In genomic region chr12:120199025-120199424, GRCh38 we compare ENCODE assay signal across 9 cellular contexts. TPM values are rescaled to one million over a fixed set of nuclear protein-coding genes. Genes with fewer than 3 reads are reported as not detected.
DNase-seq lines count a peak whose midpoint lies in the region; ATAC-seq and TF ChIP-seq lines count a peak whose summit lies in the region.
"Had no signal": no experiment of that assay in that cellular context is flagged by ENCODE, and none has a peak within 500 bp of the region (broad histone marks: within the 10 kb centered on the region; RNA-seq: fewer than 3 reads in every experiment).

No MANE protein-coding gene starts in this region.

- DNase-seq in left ventricle myocardium inferior (no peak), left ventricle myocardium superior (no peak), upper lobe of left lung (no peak), superior temporal gyrus (ENCODE audit: extremely low spot score) (no peak)
- no peak for DNase-seq in activated T-helper 1 cell treated with anti-CD3 and anti-CD28 coated beads, Interleukin-12 subunit alpha, Interleukin-12 subunit beta, Interleukin-2, Interleukin-4 antibody, amounts not matched to agents 30 ng/mL and 10 ng/mL and 1 ng/mL, durations not matched to agents 14 hours and 24 hours and 36 hours (ENCODE audit: low spot score)
- DNase-seq: stimulated activated CD4-positive, alpha-beta T cell treated with anti-CD3 and anti-CD28 coated beads, Interleukin-12 subunit alpha, Interleukin-12 subunit beta, amount 100 ng/mL, for 4 hours had no signal

- H3K9ac ChIP-seq in iPS-20b (ENCODE audit: low read depth, low read length): peak overlapping the region; percentile 99

- H3K4me1 ChIP-seq in left ventricle myocardium inferior: peaks cover 64% of the 10 kb centered on the region
- 0 out of 2 replicates have a peak, but pooled peaks cover 3% of the 10 kb centered on the region for H3K4me1 ChIP-seq in iPS-20b (ENCODE audit: insufficient read depth, low read length)
- H3K4me1 ChIP-seq in upper lobe of left lung: peaks cover 20 to 41% (median 29%) of the 10 kb centered on the region in 4 donors

- no peak for TF ChIP-seq EP300 in upper lobe of left lung (IDR thresholded peaks at IDR 0.05)

- H3K4me1 Mint-ChIP-seq in activated T-helper 1 cell treated with anti-CD3 and anti-CD28 coated beads, Interleukin-12 subunit alpha, Interleukin-12 subunit beta, Interleukin-2, Interleukin-4 antibody, amounts not matched to agents 30 ng/mL and 10 ng/mL and 1 ng/mL, durations not matched to agents 14 hours and 24 hours and 36 hours (ENCODE audit: low read depth): peaks cover 50% of the 10 kb centered on the region

- peak overlapping the region; percentile 100 for H3K27ac Mint-ChIP-seq in activated T-helper 1 cell treated with anti-CD3 and anti-CD28 coated beads, Interleukin-12 subunit alpha, Interleukin-12 subunit beta, Interleukin-2, Interleukin-4 antibody, amounts not matched to agents 30 ng/mL and 10 ng/mL and 1 ng/mL, durations not matched to agents 14 hours and 24 hours and 36 hours

- no peaks in the 10 kb centered on the region for H3K27me3 Mint-ChIP-seq in activated T-helper 1 cell treated with anti-CD3 and anti-CD28 coated beads, Interleukin-12 subunit alpha, Interleukin-12 subunit beta, Interleukin-2, Interleukin-4 antibody, amounts not matched to agents 30 ng/mL and 10 ng/mL and 1 ng/mL, durations not matched to agents 14 hours and 24 hours and 36 hours (ENCODE audit: insufficient read depth)

- H3K27me3 ChIP-seq in left ventricle myocardium inferior (ENCODE audit: low read depth) (no peaks in the 10 kb centered on the region), iPS-20b (ENCODE audit: insufficient read depth, low read length) (no peaks in the 10 kb centered on the region), upper lobe of left lung (no peaks in the 10 kb centered on the region)

- peaks cover 42% of the 10 kb centered on the region for H3K36me3 ChIP-seq in left ventricle myocardium inferior
- H3K36me3 ChIP-seq in iPS-20b (ENCODE audit: insufficient read depth, low read depth, low read length): peaks cover 47% of the 10 kb centered on the region
- peaks cover 20 to 40% (median 34%) of the 10 kb centered on the region in 4 donors for H3K36me3 ChIP-seq in upper lobe of left lung

- peak overlapping the region; percentile 100 for H3K4me3 Mint-ChIP-seq in activated T-helper 1 cell treated with anti-CD3 and anti-CD28 coated beads, Interleukin-12 subunit alpha, Interleukin-12 subunit beta, Interleukin-2, Interleukin-4 antibody, amounts not matched to agents 30 ng/mL and 10 ng/mL and 1 ng/mL, durations not matched to agents 14 hours and 24 hours and 36 hours

- TF ChIP-seq POLR2A in upper lobe of left lung (IDR thresholded peaks at IDR 0.05): no peak

- intact Hi-C loops in left ventricle myocardium inferior (cut with micrococcal nuclease): no loop called here
- intact Hi-C loops in left ventricle myocardium superior (cut with micrococcal nuclease): no loop called here
- intact Hi-C loops in activated T-helper 1 cell treated with anti-CD3 and anti-CD28 coated beads, Interleukin-12 subunit alpha, Interleukin-12 subunit beta, Interleukin-2, Interleukin-4 antibody, amounts not matched to agents 30 ng/mL and 10 ng/mL and 1 ng/mL, durations not matched to agents 14 hours and 24 hours and 36 hours (cut with micrococcal nuclease): no loop called here

- H3K4me3 ChIP-seq in left ventricle myocardium inferior (peak overlapping the region; percentile 95), iPS-20b (ENCODE audit: low read length) (peak overlapping the region; percentile 100), upper lobe of left lung (peak overlapping the region in 1 of 4 donors; percentile 95)

- TF ChIP-seq CTCF in left ventricle myocardium inferior (IDR thresholded peaks at IDR 0.05; ENCODE audit: borderline replicate concordance): no peak
- no peak for TF ChIP-seq CTCF in upper lobe of left lung (IDR thresholded peaks at IDR 0.05)

- peak overlapping the region; percentile 94 for H3K27ac ChIP-seq in left ventricle myocardium inferior (replicated peaks)
- no peak overlapping the region for H3K27ac ChIP-seq in iPS-20b (ENCODE audit: low read length)
- peak overlapping the region in 3 of 4 donors; percentile 87 to 91 (median 87) for H3K27ac ChIP-seq in upper lobe of left lung

- peaks cover 51% of the 10 kb centered on the region for H3K36me3 Mint-ChIP-seq in activated T-helper 1 cell treated with anti-CD3 and anti-CD28 coated beads, Interleukin-12 subunit alpha, Interleukin-12 subunit beta, Interleukin-2, Interleukin-4 antibody, amounts not matched to agents 30 ng/mL and 10 ng/mL and 1 ng/mL, durations not matched to agents 14 hours and 24 hours and 36 hours (ENCODE audit: low read depth)

- WGBS in upper lobe of left lung, 2 donors: 75 to 94% methylated on average over 5 to 7 of the region's 7 CpGs

- H3K9me3 ChIP-seq in left ventricle myocardium inferior (replicated peaks): no peaks in the 10 kb centered on the region
- H3K9me3 ChIP-seq in iPS-20b (ENCODE audit: insufficient read depth, low read depth, low read length): no peaks in the 10 kb centered on the region
- no peaks in the 10 kb centered on the region for H3K9me3 ChIP-seq in upper lobe of left lung

- no peaks in the 10 kb centered on the region for H3K9me3 Mint-ChIP-seq in activated T-helper 1 cell treated with anti-CD3 and anti-CD28 coated beads, Interleukin-12 subunit alpha, Interleukin-12 subunit beta, Interleukin-2, Interleukin-4 antibody, amounts not matched to agents 30 ng/mL and 10 ng/mL and 1 ng/mL, durations not matched to agents 14 hours and 24 hours and 36 hours

- no peak for ATAC-seq in left ventricle myocardium superior
- no peak for ATAC-seq in upper lobe of left lung (ENCODE audit: low FRiP score in 2 of 2)
- ATAC-seq in HG03039 (IDR thresholded peaks at IDR 0.05; ENCODE audit: unreplicated experiment): no peak
- no peak for ATAC-seq in HG03432 (IDR thresholded peaks at IDR 0.05; ENCODE audit: unreplicated experiment)

RNA-seq across cellular contexts. Expression of gene RPLP0, which starts 1.9 kb away (rescaled TPM):
- 712 TPM for total RNA-seq in left ventricle myocardium inferior
- 674 TPM for total RNA-seq in left ventricle myocardium superior
- 2,459 and 2,531 TPM in 2 replicates for total RNA-seq in activated T-helper 1 cell treated with anti-CD3 and anti-CD28 coated beads, Interleukin-12 subunit alpha, Interleukin-12 subunit beta, Interleukin-2, Interleukin-4 antibody, amounts not matched to agents 30 ng/mL and 10 ng/mL and 1 ng/mL, durations not matched to agents 14 hours and 24 hours and 36 hours
- total RNA-seq in upper lobe of left lung: 1,000 to 10,000 TPM; 1,008 to 2,508 (median 1,628) TPM

RNA-seq across cellular contexts. Expression of gene GCN1, which starts 4.5 kb away (rescaled TPM):
- total RNA-seq in left ventricle myocardium inferior: 36.0 TPM
- 33.3 TPM for total RNA-seq in left ventricle myocardium superior
- 164 and 173 TPM in 2 replicates for total RNA-seq in activated T-helper 1 cell treated with anti-CD3 and anti-CD28 coated beads, Interleukin-12 subunit alpha, Interleukin-12 subunit beta, Interleukin-2, Interleukin-4 antibody, amounts not matched to agents 30 ng/mL and 10 ng/mL and 1 ng/mL, durations not matched to agents 14 hours and 24 hours and 36 hours
- 100 to 1,000 TPM in 1 of 6 donors, 10 to 100 TPM in 5; 48.1 to 140 (median 69.6) TPM for total RNA-seq in upper lobe of left lung
